Comparison of ENCODE assay signal across 9 cellular contexts in the genomic region with DNA sequence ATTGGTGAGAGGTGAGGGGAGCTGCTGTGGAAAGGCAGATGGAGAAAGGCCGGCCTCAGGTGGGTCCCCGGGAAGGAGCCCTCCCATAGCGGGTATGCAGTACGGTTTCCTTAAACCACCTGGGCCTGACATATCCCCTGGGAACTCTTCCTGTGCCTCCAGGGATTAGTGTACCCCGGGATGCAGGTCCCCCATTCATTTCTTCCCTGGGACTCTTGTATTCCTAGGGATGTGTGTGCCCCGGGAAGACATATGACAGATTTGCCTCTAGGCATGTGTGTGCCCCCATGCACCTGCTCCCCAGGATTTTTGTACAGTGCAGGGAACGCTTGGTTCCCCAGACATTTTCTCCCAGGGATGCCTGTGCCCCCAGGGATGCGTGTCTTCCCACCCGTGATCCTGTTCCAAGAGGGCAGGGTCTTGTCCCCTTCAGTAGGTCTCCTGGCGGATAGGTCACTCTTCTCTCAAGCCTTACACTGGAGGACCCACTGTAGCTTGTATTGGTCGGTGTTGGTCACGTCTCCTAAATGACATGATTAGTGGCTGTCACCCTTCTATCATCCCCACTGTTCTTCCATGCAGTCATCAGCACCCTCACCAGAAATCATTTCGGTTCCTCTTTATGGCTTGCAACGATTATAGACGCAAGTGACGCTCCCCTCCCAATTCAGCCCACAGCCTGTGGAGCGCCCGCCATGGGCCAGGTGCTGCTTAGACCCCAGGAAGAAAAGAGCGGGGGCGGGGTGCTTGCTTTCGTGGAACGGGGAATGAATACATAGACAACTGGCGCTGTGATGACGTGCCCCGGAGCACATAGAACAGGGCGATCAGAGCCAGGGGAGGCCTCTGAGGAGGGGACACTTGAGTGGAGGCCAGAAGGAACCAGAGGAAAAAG. TPM values are rescaled to one million over a fixed set of nuclear protein-coding genes. Genes with fewer than 3 reads are reported as not detected.
DNase-seq lines count a peak whose midpoint lies in the region; ATAC-seq and TF ChIP-seq lines count a peak whose summit lies in the region.
"Had no signal": no experiment of that assay in that cellular context is flagged by ENCODE, and none has a peak within 500 bp of the region (broad histone marks: within the 10 kb centered on the region; RNA-seq: fewer than 3 reads in every experiment).

No MANE protein-coding gene starts in this region.

- H3K27ac ChIP-seq in thoracic aorta = peak overlapping the region in 1 of 2 donors; percentile 56

- H3K4me1 Mint-ChIP-seq in activated CD8-positive, alpha-beta T cell treated with anti-CD3 and anti-CD28 coated beads for 36 hours (ENCODE audit: low read depth) = peaks cover 43% of the 10 kb centered on the region
- H3K4me1 Mint-ChIP-seq in immature natural killer cell = peaks cover 28 to 29% of the 10 kb centered on the region in 2 donors

- intact Hi-C loops in activated CD8-positive, alpha-beta T cell treated with anti-CD3 and anti-CD28 coated beads for 36 hours (cut with micrococcal nuclease) = no loop called here

- CTCF ChIA-PET in activated CD8-positive, alpha-beta T cell treated with anti-CD3 and anti-CD28 coated beads for 36 hours (lab: Charles Lee) = interaction anchor here (1.9 kb wide), 1 partner anchor 32 kb away, joined by 5 read pairs; no protein-coding TSS in a partner anchor

- H3K4me1 ChIP-seq in thoracic aorta (ENCODE audit: control insufficient read depth in 1 of 2, low read depth in 2 of 2) = no peaks in the 10 kb centered on the region

- H3K27me3 ChIP-seq in thoracic aorta (replicated peaks; ENCODE audit: insufficient read depth) = no peaks in the 10 kb centered on the region
- H3K27me3 ChIP-seq: pancreas had no signal

- ATAC-seq in GM19467 (IDR thresholded peaks at IDR 0.05; ENCODE audit: unreplicated experiment) = peak; percentile 49
- peak; percentile 40 for ATAC-seq in HG03521 (IDR thresholded peaks at IDR 0.05; ENCODE audit: unreplicated experiment)
- no peak for ATAC-seq in activated CD8-positive, alpha-beta T cell treated with anti-CD3 and anti-CD28 coated beads for 36 hours
- ATAC-seq in thoracic aorta (ENCODE audit: insufficient number of reproducible peaks, low FRiP score, low read depth) = no peak

- H3K36me3 Mint-ChIP-seq in activated CD8-positive, alpha-beta T cell treated with anti-CD3 and anti-CD28 coated beads for 36 hours (ENCODE audit: low read depth) = peaks cover 31% of the 10 kb centered on the region
- peaks cover 0 to 5% (median 0%) of the 10 kb centered on the region in 3 donors for H3K36me3 Mint-ChIP-seq in immature natural killer cell

- peaks cover 7% of the 10 kb centered on the region for H3K27me3 Mint-ChIP-seq in activated CD8-positive, alpha-beta T cell treated with anti-CD3 and anti-CD28 coated beads for 36 hours
- H3K27me3 Mint-ChIP-seq in immature natural killer cell (ENCODE audit: low read depth in 3 of 3) = peaks cover 1 to 13% (median 4%) of the 10 kb centered on the region in 3 donors

- POLR2A ChIA-PET in activated CD8-positive, alpha-beta T cell treated with anti-CD3 and anti-CD28 coated beads for 36 hours (lab: Charles Lee) = interaction anchor here (0.6 kb wide), 1 partner anchor 10 kb away, joined by 3 read pairs; no protein-coding TSS in a partner anchor

- peak overlapping the region; percentile 89 for H3K4me3 Mint-ChIP-seq in activated CD8-positive, alpha-beta T cell treated with anti-CD3 and anti-CD28 coated beads for 36 hours
- H3K4me3 Mint-ChIP-seq in immature natural killer cell = peak overlapping the region; percentile 40 to 79 (median 65)

- no peaks in the 10 kb centered on the region for H3K36me3 ChIP-seq in thoracic aorta
- H3K36me3 ChIP-seq: pancreas had no signal

- peak overlapping the region; percentile 79 for H3K4me3 ChIP-seq in thoracic aorta

- H3K27ac Mint-ChIP-seq in activated CD8-positive, alpha-beta T cell treated with anti-CD3 and anti-CD28 coated beads for 36 hours = peak overlapping the region; percentile 84
- H3K27ac Mint-ChIP-seq in immature natural killer cell = peak overlapping the region in 4 of 6 donors; percentile 29 to 95 (median 82)

- no peaks in the 10 kb centered on the region for H3K9me3 ChIP-seq in thoracic aorta
- H3K9me3 ChIP-seq: pancreas had no signal

- TF ChIP-seq CTCF in activated CD8-positive, alpha-beta T cell treated with anti-CD3 and anti-CD28 coated beads for 36 hours (IDR thresholded peaks at IDR 0.05) = no peak
- no peak for TF ChIP-seq CTCF in thoracic aorta (IDR thresholded peaks at IDR 0.05)

- H3K9me3 Mint-ChIP-seq in activated CD8-positive, alpha-beta T cell treated with anti-CD3 and anti-CD28 coated beads for 36 hours = no peaks in the 10 kb centered on the region
- no peaks in the 10 kb centered on the region for H3K9me3 Mint-ChIP-seq in immature natural killer cell

- peak; percentile 8 for DNase-seq in ELF-1 (ENCODE audit: low read depth, low spot score)
- DNase-seq in activated CD8-positive, alpha-beta T cell treated with anti-CD3 and anti-CD28 coated beads for 36 hours = peak; percentile 32
- no peak for DNase-seq in immature natural killer cell
- DNase-seq in thoracic aorta (ENCODE audit: low spot score) = no peak
- no peak for DNase-seq in dedifferentiated amniotic fluid mesenchymal stem cell (ENCODE audit: extremely low spot score)
- no peak for DNase-seq in OCI-M2 (lab: John Stamatoyannopoulos, UW; ENCODE audit: unreplicated experiment)

RNA-seq across cellular contexts. Expression of gene PARVB, which starts 1.3 kb away (rescaled TPM):
- total RNA-seq in activated CD8-positive, alpha-beta T cell treated with anti-CD3 and anti-CD28 coated beads for 36 hours = 10 to 100 TPM; 71.0 to 73.1 TPM
- 1 to 10 TPM; 1.8 to 3.8 (median 2.7) TPM for polyA plus RNA-seq in immature natural killer cell
- total RNA-seq in thoracic aorta = 10 to 100 TPM; 15.3 to 17.2 TPM

Comparison
In these comparisons a context has a peak if more than half of its experiments do, and no peak if none do; other contexts are left out.
1. DNase-seq: peak in ELF-1 (single experiment) and activated CD8-positive, alpha-beta T cell treated with anti-CD3 and anti-CD28 coated beads for 36 hours (single experiment); none in immature natural killer cell (0 of 3), thoracic aorta (single experiment), dedifferentiated amniotic fluid mesenchymal stem cell (single experiment) and OCI-M2 (single experiment).
2. ATAC-seq: peak in GM19467 (single experiment) and HG03521 (single experiment); none in activated CD8-positive, alpha-beta T cell treated with anti-CD3 and anti-CD28 coated beads for 36 hours (single experiment) and thoracic aorta (single experiment).